Comparison of ENCODE assay signal across 16 cellular contexts in the genomic region with DNA sequence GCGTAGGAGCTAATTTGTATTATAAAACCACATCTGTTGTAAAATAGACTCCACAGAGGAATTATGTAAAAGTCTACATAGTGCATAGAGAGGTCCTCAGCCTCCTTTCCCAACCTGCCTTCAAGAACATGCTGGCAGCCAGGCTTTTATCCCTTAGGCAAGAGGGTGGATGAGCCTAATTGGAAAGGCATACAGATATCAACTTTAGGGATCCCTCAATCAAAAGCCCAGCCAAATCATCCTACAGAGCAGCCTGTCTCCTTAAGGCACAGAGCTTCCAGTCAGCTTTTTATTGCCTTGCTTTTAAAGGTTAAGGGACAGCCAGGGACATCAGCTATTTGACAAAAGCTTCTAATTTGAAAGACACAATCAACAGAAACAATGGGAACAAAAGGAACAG. TPM values are rescaled to one million over a fixed set of nuclear protein-coding genes. Genes with fewer than 3 reads are reported as not detected.
A peak's percentile ranks its signal among the peaks of the same experiment; 100 is the strongest.
DNase-seq lines count a peak whose midpoint lies in the region; ATAC-seq and TF ChIP-seq lines count a peak whose summit lies in the region.
"Had no signal": no experiment of that assay in that cellular context is flagged by ENCODE, and none has a peak within 500 bp of the region (broad histone marks: within the 10 kb centered on the region; RNA-seq: fewer than 3 reads in every experiment).

No MANE protein-coding gene starts in this region.

- WGBS in smooth muscle cell (ENCODE audit: low lambda C conversion rate), result 96% methylated on average over 1 of the region's 1 CpG

- H3K4me2 ChIP-seq in MM.1S (ENCODE audit: low read depth, low read length) (peak overlapping the region; percentile 66), smooth muscle cell (peak overlapping the region; percentile 51)

- TF ChIP-seq CTCF in MM.1S (IDR thresholded peaks at IDR 0.05; ENCODE audit: low read length) (no peak), brain microvascular endothelial cell (IDR thresholded peaks at IDR 0.05; ENCODE audit: low read depth, low read length, missing control alignments) (no peak), smooth muscle cell (IDR thresholded peaks at IDR 0.05; ENCODE audit: borderline replicate concordance, insufficient read depth, poor library complexity, severe bottlenecking) (no peak)

- in situ Hi-C loops in brain microvascular endothelial cell (cut with HindIII; ENCODE audit: low pct_ligation_motif_present, low sequenced_read_pairs), result loop anchor here (25.0 kb wide), 3 partner anchors 183 to 967 kb away; partner anchors contain the start of gene PLK2

- no peaks in the 10 kb centered on the region for H3K9me3 Mint-ChIP-seq in T-helper 2 cell treated with Interferon-gamma antibody and Interleukin-4, amounts not matched to agents 5 μg/mL and 100 μg/mL, for 36 hours
- H3K9me3 Mint-ChIP-seq in activated T-helper 17 cell treated with anti-CD3 and anti-CD28 coated beads, Interleukin-2, amount 50 U/mL, for 72 hours, result no peaks in the 10 kb centered on the region
- H3K9me3 Mint-ChIP-seq: immature natural killer cell, memory B cell had no signal

- H3K36me3 ChIP-seq in MM.1S (replicated peaks; ENCODE audit: insufficient read depth, low read length) (no peaks in the 10 kb centered on the region), brain microvascular endothelial cell (replicated peaks) (no peaks in the 10 kb centered on the region), smooth muscle cell (ENCODE audit: low read depth) (no peaks in the 10 kb centered on the region)
- H3K36me3 ChIP-seq: sigmoid colon had no signal

- H4K20me1 ChIP-seq in MM.1S (ENCODE audit: insufficient read depth, low read length), result no peaks in the 10 kb centered on the region
- no peaks in the 10 kb centered on the region for H4K20me1 ChIP-seq in smooth muscle cell (ENCODE audit: low read depth)

- peaks cover 29% of the 10 kb centered on the region for H3F3A ChIP-seq in MM.1S (ENCODE audit: insufficient read depth, low read length)
- peaks cover 25% of the 10 kb centered on the region for H3F3A ChIP-seq in smooth muscle cell (ENCODE audit: low read depth)

- H3K27me3 Mint-ChIP-seq in T-helper 2 cell treated with Interferon-gamma antibody and Interleukin-4, amounts not matched to agents 5 μg/mL and 100 μg/mL, for 36 hours (ENCODE audit: low read depth), result no peaks in the 10 kb centered on the region
- peaks cover 5% of the 10 kb centered on the region for H3K27me3 Mint-ChIP-seq in activated T-helper 17 cell treated with anti-CD3 and anti-CD28 coated beads, Interleukin-2, amount 50 U/mL, for 72 hours

- H3K36me3 Mint-ChIP-seq in T-helper 2 cell treated with Interferon-gamma antibody and Interleukin-4, amounts not matched to agents 5 μg/mL and 100 μg/mL, for 36 hours (ENCODE audit: low read depth), result no peaks in the 10 kb centered on the region
- no peaks in the 10 kb centered on the region for H3K36me3 Mint-ChIP-seq in activated T-helper 17 cell treated with anti-CD3 and anti-CD28 coated beads, Interleukin-2, amount 50 U/mL, for 72 hours (ENCODE audit: low read depth)
- H3K36me3 Mint-ChIP-seq: immature natural killer cell, memory B cell had no signal

- H3K27ac ChIP-seq in MM.1S (ENCODE audit: low read length) (peak overlapping the region; percentile 38; the same call in 1 of the 2 replicates), brain microvascular endothelial cell (peak overlapping the region; percentile 96), smooth muscle cell (ENCODE audit: low read depth) (peak overlapping the region; percentile 91)
- H3K27ac ChIP-seq: sigmoid colon had no signal

- peaks cover 36% of the 10 kb centered on the region for H3K4me1 ChIP-seq in MM.1S (ENCODE audit: low read length)
- peaks cover 17% of the 10 kb centered on the region for H3K4me1 ChIP-seq in smooth muscle cell (ENCODE audit: low read depth)

- H3K27ac Mint-ChIP-seq in T-helper 2 cell treated with Interferon-gamma antibody and Interleukin-4, amounts not matched to agents 5 μg/mL and 100 μg/mL, for 36 hours, result peak overlapping the region; percentile 65
- H3K27ac Mint-ChIP-seq in activated T-helper 17 cell treated with anti-CD3 and anti-CD28 coated beads, Interleukin-2, amount 50 U/mL, for 72 hours, result no peak overlapping the region
- H3K27ac Mint-ChIP-seq: immature natural killer cell, memory B cell had no signal

- H3K4me3 ChIP-seq in MM.1S (ENCODE audit: low read length) (no peak overlapping the region), brain microvascular endothelial cell (ENCODE audit: low read depth, low read length) (no peak overlapping the region), smooth muscle cell (no peak overlapping the region)
- H3K4me3 ChIP-seq: sigmoid colon had no signal

- H2AFZ ChIP-seq in MM.1S (ENCODE audit: low read length) (0 out of 2 replicates have a peak overlapping the region, but pooled peaks have one; percentile 24), smooth muscle cell (ENCODE audit: low read depth) (peak overlapping the region; percentile 30)

- H3K9me2 ChIP-seq in MM.1S (replicated peaks; ENCODE audit: insufficient read depth, low read length), result no peaks in the 10 kb centered on the region

- H3K4me3 Mint-ChIP-seq in T-helper 2 cell treated with Interferon-gamma antibody and Interleukin-4, amounts not matched to agents 5 μg/mL and 100 μg/mL, for 36 hours, result peak overlapping the region; percentile 28
- no peak overlapping the region for H3K4me3 Mint-ChIP-seq in activated T-helper 17 cell treated with anti-CD3 and anti-CD28 coated beads, Interleukin-2, amount 50 U/mL, for 72 hours
- H3K4me3 Mint-ChIP-seq: activated CD4-positive, alpha-beta T cell treated with anti-CD3 and anti-CD28 coated beads for 36 hours; immature natural killer cell; memory B cell had no signal

- ATAC-seq in GM21619 (IDR thresholded peaks at IDR 0.05; ENCODE audit: unreplicated experiment), result no peak
- no peak for ATAC-seq in activated T-helper 17 cell treated with anti-CD3 and anti-CD28 coated beads, Interleukin-2, amount 50 U/mL, for 72 hours (replicated peaks)

- H3K79me2 ChIP-seq in MM.1S (ENCODE audit: low read length), result no peaks in the 10 kb centered on the region
- H3K79me2 ChIP-seq in smooth muscle cell (ENCODE audit: low read depth), result no peaks in the 10 kb centered on the region

- DNase-seq in T-helper 2 cell treated with Interferon-gamma antibody and Interleukin-4, amounts not matched to agents 5 μg/mL and 100 μg/mL, for 36 hours (ENCODE audit: low spot score), result no peak
- no peak for DNase-seq in T-helper 2 cell
- DNase-seq in MM.1S, result no peak
- no peak for DNase-seq in brain microvascular endothelial cell
- DNase-seq in smooth muscle cell (lab: John Stamatoyannopoulos, UW; ENCODE audit: unreplicated experiment), result no peak
- no peak for DNase-seq in NCI-H82 treated with DMSO at 0.1 percent for 48 hours (lab: John Stamatoyannopoulos, UW; ENCODE audit: unreplicated experiment)
- DNase-seq: erythroblast; immature natural killer cell; NCI-H1694; sigmoid colon; stimulated activated CD4-positive, alpha-beta T cell treated with anti-CD3 and anti-CD28 coated beads, Interleukin-2, amount 100 ng/mL, for 48 hours; T1000 had no signal

- H3K9ac ChIP-seq in MM.1S (ENCODE audit: low read length) (no peak overlapping the region), smooth muscle cell (ENCODE audit: low read depth) (peak overlapping the region; percentile 61)

- H3K4me1 Mint-ChIP-seq in T-helper 2 cell treated with Interferon-gamma antibody and Interleukin-4, amounts not matched to agents 5 μg/mL and 100 μg/mL, for 36 hours (ENCODE audit: low read depth), result peaks cover 56% of the 10 kb centered on the region
- peaks cover 27% of the 10 kb centered on the region for H3K4me1 Mint-ChIP-seq in activated T-helper 17 cell treated with anti-CD3 and anti-CD28 coated beads, Interleukin-2, amount 50 U/mL, for 72 hours
- H3K4me1 Mint-ChIP-seq: immature natural killer cell, memory B cell had no signal

- no peaks in the 10 kb centered on the region for H3K9me3 ChIP-seq in MM.1S (replicated peaks; ENCODE audit: insufficient read depth, low read length)
- no peaks in the 10 kb centered on the region for H3K9me3 ChIP-seq in smooth muscle cell (replicated peaks; ENCODE audit: low read depth)
- H3K9me3 ChIP-seq: sigmoid colon had no signal

- H3K27me3 ChIP-seq in MM.1S (replicated peaks; ENCODE audit: insufficient read depth, low read length), result no peaks in the 10 kb centered on the region
- H3K27me3 ChIP-seq in brain microvascular endothelial cell (replicated peaks), result no peaks in the 10 kb centered on the region
- H3K27me3 ChIP-seq in smooth muscle cell (ENCODE audit: low read depth), result no peaks in the 10 kb centered on the region
- H3K27me3 ChIP-seq: sigmoid colon had no signal

RNA-seq across cellular contexts. Expression of gene ACTBL2, which starts 13.1 kb away (rescaled TPM):
- total RNA-seq in smooth muscle cell, result 3.6 and 6.9 TPM in 2 replicates
- polyA plus RNA-seq in smooth muscle cell, result 1.3 and 3.2 TPM in 2 replicates
- not detected for total RNA-seq in activated T-helper 17 cell treated with anti-CD3 and anti-CD28 coated beads, Interleukin-2, amount 50 U/mL, for 72 hours
- total RNA-seq: activated CD4-positive, alpha-beta T cell treated with anti-CD3 and anti-CD28 coated beads for 36 hours; sigmoid colon had no signal
- polyA plus RNA-seq: immature natural killer cell, sigmoid colon had no signal

Comparison
In these comparisons a context has a peak if more than half of its experiments do, and no peak if none do; other contexts are left out.
1. H3K27ac ChIP-seq: peak in every context shown above with its lines; median percentile 96 in brain microvascular endothelial cell; 91 in smooth muscle cell; 38 in MM.1S.